11 cellular contexts compared by ENCODE assay signal in genomic region chr10:101123085-101123814, GRCh38. TPM values are rescaled to one million over a fixed set of nuclear protein-coding genes. Genes with fewer than 3 reads are reported as not detected.
DNase-seq lines count a peak whose midpoint lies in the region; ATAC-seq and TF ChIP-seq lines count a peak whose summit lies in the region.
"Had no signal": no experiment of that assay in that cellular context is flagged by ENCODE, and none has a peak within 500 bp of the region (broad histone marks: within the 10 kb centered on the region; RNA-seq: fewer than 3 reads in every experiment).

No MANE protein-coding gene starts in this region.

- no peak overlapping the region for H3K27ac ChIP-seq in CD8-positive, alpha-beta T cell (ENCODE audit: low read depth, low read length)
- H3K27ac ChIP-seq in neural cell (ENCODE audit: low read length), result no peak overlapping the region
- no peak overlapping the region for H3K27ac ChIP-seq in ovary

- POLR2A ChIA-PET in CD8-positive, alpha-beta T cell (lab: Charles Lee), result interaction anchor here (1.6 kb wide), 1 partner anchor 19 kb away, joined by 4 read pairs; no protein-coding TSS in a partner anchor

- peaks cover 4% of the 10 kb centered on the region for H3K36me3 Mint-ChIP-seq in CD8-positive, alpha-beta T cell

- H3K79me2 ChIP-seq in neural cell (replicated peaks; ENCODE audit: insufficient read depth, low read length), result no peaks in the 10 kb centered on the region

- TF ChIP-seq RAD21 in Ishikawa (IDR thresholded peaks at IDR 0.05; ENCODE audit: low read depth), result no peak
- no peak for TF ChIP-seq RAD21 in neural cell (conservative IDR thresholded peaks at IDR 0.05)

- peaks cover 28% of the 10 kb centered on the region for H3K4me1 Mint-ChIP-seq in CD8-positive, alpha-beta T cell (ENCODE audit: low read depth)

- H3K9me2 ChIP-seq in neural cell (ENCODE audit: insufficient read depth, low read length), result no peaks in the 10 kb centered on the region

- H3K4me1 ChIP-seq in CD8-positive, alpha-beta T cell (ENCODE audit: insufficient read depth, low read length), result peaks cover 27% of the 10 kb centered on the region
- H3K4me1 ChIP-seq in ovary (ENCODE audit: insufficient read depth), result peaks cover 9% of the 10 kb centered on the region

- 2 to 3% (median 3%) methylated on average over 44 to 58 of the region's 58 CpGs for WGBS in ovary, 3 donors

- no peaks in the 10 kb centered on the region for H3K9me3 ChIP-seq in CD8-positive, alpha-beta T cell (ENCODE audit: low read length)
- H3K9me3 ChIP-seq in neural cell (ENCODE audit: low read length) (no peaks in the 10 kb centered on the region), ovary (no peaks in the 10 kb centered on the region), MG63 (no peaks in the 10 kb centered on the region)

- no peak for TF ChIP-seq CTCF in CD8-positive, alpha-beta T cell (IDR thresholded peaks at IDR 0.05)
- TF ChIP-seq CTCF in neural cell (IDR thresholded peaks at IDR 0.05; ENCODE audit: poor library complexity, severe bottlenecking) (no peak), ovary (IDR thresholded peaks at IDR 0.05) (no peak)

- no peaks in the 10 kb centered on the region for H3F3A ChIP-seq in neural cell (ENCODE audit: insufficient read depth, low read length, poor library complexity, severe bottlenecking)

- H3K9ac ChIP-seq in neural cell (ENCODE audit: low read length), result no peak overlapping the region

- H3K4me3 ChIP-seq in CD8-positive, alpha-beta T cell (ENCODE audit: low read depth, low read length), result peak overlapping the region; percentile 22
- H3K4me3 ChIP-seq in neural cell (ENCODE audit: low read length) (peak overlapping the region; percentile 38), ovary (no peak overlapping the region), MG63 (no peak overlapping the region)

- no peak overlapping the region for H2AFZ ChIP-seq in neural cell (ENCODE audit: low read depth, low read length)

- H3K36me3 ChIP-seq in CD8-positive, alpha-beta T cell (ENCODE audit: insufficient read depth, low read length), result no peaks in the 10 kb centered on the region
- H3K36me3 ChIP-seq in neural cell (ENCODE audit: insufficient read depth, low read length), result no peaks in the 10 kb centered on the region
- H3K36me3 ChIP-seq in ovary, result no peaks in the 10 kb centered on the region
- H3K36me3 ChIP-seq in MG63, result no peaks in the 10 kb centered on the region

- H3K4me2 ChIP-seq in neural cell (ENCODE audit: low read length), result no peak overlapping the region

- intact Hi-C loops in CD8-positive, alpha-beta T cell (cut with DNase I, micrococcal nuclease), result no loop called here
- intact Hi-C loops in ovary (cut with DNase I), result no loop called here

- no peaks in the 10 kb centered on the region for H3K9me3 Mint-ChIP-seq in CD8-positive, alpha-beta T cell

- H3K27ac Mint-ChIP-seq in CD8-positive, alpha-beta T cell, result no peak overlapping the region

- H3K4me3 Mint-ChIP-seq in CD8-positive, alpha-beta T cell, result peak overlapping the region; percentile 71

- TF ChIP-seq EP300 in Ishikawa (IDR thresholded peaks at IDR 0.05; ENCODE audit: borderline replicate concordance) (no peak), neural cell (conservative IDR thresholded peaks at IDR 0.05; ENCODE audit: poor library complexity, severe bottlenecking) (no peak), ovary (IDR thresholded peaks at IDR 0.05) (no peak)

- peaks cover 41% of the 10 kb centered on the region for H3K27me3 ChIP-seq in CD8-positive, alpha-beta T cell (ENCODE audit: insufficient read depth, low read length)
- H3K27me3 ChIP-seq in neural cell (ENCODE audit: insufficient read depth, low read depth, low read length), result peaks cover 100% of the 10 kb centered on the region
- peaks cover 2% of the 10 kb centered on the region for H3K27me3 ChIP-seq in ovary
- peaks cover 4% of the 10 kb centered on the region; the same call in 1 of the 2 replicates for H3K27me3 ChIP-seq in MG63

- ATAC-seq in CD8-positive, alpha-beta T cell, result peak; percentile 29
- ATAC-seq in HG03432 (IDR thresholded peaks at IDR 0.05; ENCODE audit: unreplicated experiment), result no peak

- CTCF ChIA-PET in CD8-positive, alpha-beta T cell (lab: Charles Lee), result interaction anchor here (1.3 to 2.6 kb wide), 4 partner anchors 18 to 448 kb away, joined by 3 to 20 read pairs (median 16); no protein-coding TSS in a partner anchor

- no peak for DNase-seq in CD8-positive, alpha-beta T cell
- peak; percentile 71 for DNase-seq in ecto neural progenitor cell (ENCODE audit: low spot score)
- no peak for DNase-seq in ovary
- no peak for DNase-seq in MG63
- no peak for DNase-seq in activated CD4-positive, alpha-beta T cell treated with anti-CD3 and anti-CD28 coated beads, Interleukin-2, amount 50 U/mL, for 4 hours
- DNase-seq: activated CD4-positive, CD25-positive, alpha-beta regulatory T cell; hippocampal formation had no signal

- peaks cover 58% of the 10 kb centered on the region for H3K27me3 Mint-ChIP-seq in CD8-positive, alpha-beta T cell (ENCODE audit: low read depth)

- H4K20me1 ChIP-seq in neural cell (ENCODE audit: insufficient read depth), result no peaks in the 10 kb centered on the region

- no peak for TF ChIP-seq POLR2A in ovary (IDR thresholded peaks at IDR 0.05)

TF ChIP-seq in Ishikawa, 13 proteins besides CTCF, POLR2A, EP300 and RAD21 (continues in another document):
- TF ChIP-seq CREB1 (IDR thresholded peaks at IDR 0.05; ENCODE audit: low read depth), result no peak
- TF ChIP-seq YY1 (IDR thresholded peaks at IDR 0.05; ENCODE audit: low read depth), result no peak
- TF ChIP-seq TCF12 (IDR thresholded peaks at IDR 0.05; ENCODE audit: low read depth), result 0 out of 2 replicates have a peak, but pooled peaks have one; percentile 46
- no peak for TF ChIP-seq USF1 (IDR thresholded peaks at IDR 0.05)

TF ChIP-seq in neural cell, 6 proteins besides CTCF, POLR2A, EP300 and RAD21:
- peak; percentile 41 for TF ChIP-seq EZH2 (IDR thresholded peaks at IDR 0.05; ENCODE audit: borderline replicate concordance, insufficient read depth, low read length, poor library complexity, severe bottlenecking)
- no peak for TF ChIP-seq MXI1 (conservative IDR thresholded peaks at IDR 0.05; ENCODE audit: poor library complexity, severe bottlenecking)

RNA-seq across cellular contexts. Expression of gene TLX1, which starts 7.8 kb away (rescaled TPM):
- total RNA-seq in CD8-positive, alpha-beta T cell, result not detected
- polyA plus RNA-seq in neural cell (not detected in 2 replicates), ovary (not detected)
- not detected in 2 replicates for polyA minus RNA-seq in neural cell
- total RNA-seq in ovary, result not detected
- total RNA-seq in MG63 (2014; rRNA removed; shearing (Covaris generic); ENCODE audit: low replicate concordance), result not detected in 2 replicates
- total RNA-seq: NCI-H460 had no signal

Comparison
In these comparisons a context has a peak if more than half of its experiments do, and no peak if none do; other contexts are left out.
1. H3K4me3 ChIP-seq: peak in CD8-positive, alpha-beta T cell (single experiment) and neural cell (single experiment); none in ovary (single experiment) and MG63 (single experiment).